ENCODE assay signal across 2 cellular contexts in genomic region chr20:4664691-4665360, GRCh38.
TF ChIP-seq lines count a peak whose summit lies in the region.

No MANE protein-coding gene starts in this region.

TF ChIP-seq in GM23338, 12 proteins besides CTCF, POLR2A, EP300 and RAD21:
- no peak for TF ChIP-seq EZH2phosphoT487 (IDR thresholded peaks at IDR 0.05; ENCODE audit: unreplicated experiment)
- no peak for TF ChIP-seq ETS1 (IDR thresholded peaks at IDR 0.05)
- no peak for TF ChIP-seq ZNF114 (CRISPR knock-in tag; IDR thresholded peaks at IDR 0.05)
- no peak for TF ChIP-seq ZNF462 (CRISPR knock-in tag; IDR thresholded peaks at IDR 0.05)
- no peak for TF ChIP-seq POLR2AphosphoS5 (IDR thresholded peaks at IDR 0.05; ENCODE audit: low read depth)
- no peak for TF ChIP-seq JUNB (IDR thresholded peaks at IDR 0.05; ENCODE audit: unreplicated experiment)
- TF ChIP-seq CREB1 (CRISPR knock-in tag; IDR thresholded peaks at IDR 0.05; ENCODE audit: low read depth) = no peak
- TF ChIP-seq NANOG (IDR thresholded peaks at IDR 0.05; ENCODE audit: borderline replicate concordance) = no peak
- TF ChIP-seq STAT1 (IDR thresholded peaks at IDR 0.05; ENCODE audit: unreplicated experiment) = no peak
- no peak for TF ChIP-seq EZH2 (IDR thresholded peaks at IDR 0.05; ENCODE audit: low read depth, unreplicated experiment)
- TF ChIP-seq REST (IDR thresholded peaks at IDR 0.05; ENCODE audit: unreplicated experiment) = no peak
TF ChIP-seq in GM23338: peak in this region for 0.

TF ChIP-seq in HepG2, 621 proteins besides CTCF, POLR2A, EP300 and RAD21:
- TF ChIP-seq DNMT3B (CRISPR knock-in tag; conservative IDR thresholded peaks at IDR 0.05) = no peak
- no peak for TF ChIP-seq IRF1 (CRISPR knock-in tag; IDR thresholded peaks at IDR 0.05; ENCODE audit: low read depth)
- no peak for TF ChIP-seq KIAA2018 (CRISPR knock-in tag; IDR thresholded peaks at IDR 0.05; ENCODE audit: borderline replicate concordance)
- no peak for TF ChIP-seq SMC3 (IDR thresholded peaks at IDR 0.05; ENCODE audit: low read length)
- no peak for TF ChIP-seq GMEB1 (CRISPR knock-in tag; IDR thresholded peaks at IDR 0.05; ENCODE audit: borderline replicate concordance)
- TF ChIP-seq SAP130 (CRISPR knock-in tag; IDR thresholded peaks at IDR 0.05; ENCODE audit: low read depth) = no peak
- no peak for TF ChIP-seq POLR2AphosphoS5 (IDR thresholded peaks at IDR 0.05; ENCODE audit: low read depth, low read length)
- no peak for TF ChIP-seq HES4 (CRISPR knock-in tag; IDR thresholded peaks at IDR 0.05; ENCODE audit: borderline replicate concordance)
